ENCODE assay signal across 8 cellular contexts in genomic region chr7:37510043-37510634, GRCh38.
DNase-seq lines count a peak whose midpoint lies in the region; ATAC-seq and TF ChIP-seq lines count a peak whose summit lies in the region.

No MANE protein-coding gene starts in this region.

- no peak overlapping the region for H3K27ac Mint-ChIP-seq in natural killer cell
- no peak overlapping the region for H3K27ac Mint-ChIP-seq in natural killer cell treated with Interleukin-12 subunit alpha and Interleukin-12 subunit beta and Interleukin-15 and Interleukin-18, amount 100 ng/mL, for 72 hours

- H3K9ac ChIP-seq in NT2/D1 (ENCODE audit: insufficient read length, low read depth) = no peak overlapping the region

- H3K4me1 Mint-ChIP-seq in natural killer cell = no peaks in the 10 kb centered on the region
- no peaks in the 10 kb centered on the region for H3K4me1 Mint-ChIP-seq in natural killer cell treated with Interleukin-12 subunit alpha and Interleukin-12 subunit beta and Interleukin-15 and Interleukin-18, amount 100 ng/mL, for 72 hours (ENCODE audit: low read depth in 2 of 2)

- no peaks in the 10 kb centered on the region for H3K36me3 Mint-ChIP-seq in natural killer cell
- no peaks in the 10 kb centered on the region for H3K36me3 Mint-ChIP-seq in natural killer cell treated with Interleukin-12 subunit alpha and Interleukin-12 subunit beta and Interleukin-15 and Interleukin-18, amount 100 ng/mL, for 72 hours

- H3K4me3 Mint-ChIP-seq in natural killer cell = no peak overlapping the region
- H3K4me3 Mint-ChIP-seq in natural killer cell treated with Interleukin-12 subunit alpha and Interleukin-12 subunit beta and Interleukin-15 and Interleukin-18, amount 100 ng/mL, for 72 hours = no peak overlapping the region

- ATAC-seq in natural killer cell = peak; percentile 60 to 71 (median 60)
- ATAC-seq in natural killer cell treated with Interleukin-12 subunit alpha and Interleukin-12 subunit beta and Interleukin-15 and Interleukin-18, amount 100 ng/mL, for 72 hours = no peak
- ATAC-seq in HG03432 (IDR thresholded peaks at IDR 0.05; ENCODE audit: unreplicated experiment) = no peak

- no peaks in the 10 kb centered on the region for H3K36me3 ChIP-seq in NT2/D1 (ENCODE audit: insufficient read depth, insufficient read length, low read length)
- H3K36me3 ChIP-seq in neutrophil = no peaks in the 10 kb centered on the region

- no peak overlapping the region for H3K27ac ChIP-seq in neutrophil

- H3K4me1 ChIP-seq in NT2/D1 (ENCODE audit: insufficient read depth, insufficient read length) = no peaks in the 10 kb centered on the region
- H3K4me1 ChIP-seq in neutrophil (ENCODE audit: control insufficient read depth in 1 of 2, insufficient read depth in 1 of 2, low read depth in 1 of 2, low read length in 1 of 2) = no peaks in the 10 kb centered on the region

- H3K27me3 Mint-ChIP-seq in natural killer cell (ENCODE audit: low read depth in 2 of 2) = peaks cover 8 to 30% of the 10 kb centered on the region in 2 donors
- peaks cover 13 to 18% of the 10 kb centered on the region in 2 donors for H3K27me3 Mint-ChIP-seq in natural killer cell treated with Interleukin-12 subunit alpha and Interleukin-12 subunit beta and Interleukin-15 and Interleukin-18, amount 100 ng/mL, for 72 hours

- peak; percentile 78 for TF ChIP-seq CTCF in natural killer cell (IDR thresholded peaks at IDR 0.05)
- peak; percentile 55 for TF ChIP-seq CTCF in choroid plexus epithelial cell (conservative IDR thresholded peaks at IDR 0.05; ENCODE audit: low read depth, low read length)
- peak; percentile 44 for TF ChIP-seq CTCF in neutrophil (IDR thresholded peaks at IDR 0.05)

- H3K27me3 ChIP-seq in NT2/D1 (ENCODE audit: insufficient read depth, insufficient read length) = no peaks in the 10 kb centered on the region
- H3K27me3 ChIP-seq in neutrophil = no peaks in the 10 kb centered on the region

- DNase-seq in natural killer cell (no peak), NT2/D1 (ENCODE audit: low read depth, low spot score) (peak; percentile 23), choroid plexus epithelial cell (ENCODE audit: low read depth) (peak; percentile 13), HCEC 1CT (no peak), GF-D8 (lab: John Stamatoyannopoulos, UW) (no peak)
- DNase-seq in natural killer cell treated with Interleukin-12 subunit alpha and Interleukin-12 subunit beta and Interleukin-15 and Interleukin-18, amount 100 ng/mL, for 72 hours (ENCODE audit: low spot score) = no peak

- no peaks in the 10 kb centered on the region for H3K9me3 Mint-ChIP-seq in natural killer cell
- no peaks in the 10 kb centered on the region for H3K9me3 Mint-ChIP-seq in natural killer cell treated with Interleukin-12 subunit alpha and Interleukin-12 subunit beta and Interleukin-15 and Interleukin-18, amount 100 ng/mL, for 72 hours

- H3K4me3 ChIP-seq in NT2/D1 (ENCODE audit: insufficient read length, low read depth) = no peak overlapping the region
- no peak overlapping the region for H3K4me3 ChIP-seq in choroid plexus epithelial cell (ENCODE audit: low read depth, low read length)
- no peak overlapping the region for H3K4me3 ChIP-seq in neutrophil (ENCODE audit: low read depth in 1 of 2, low read length in 1 of 2)

- intact Hi-C loops in natural killer cell (cut with micrococcal nuclease) = loop anchor here (5.0 to 10.0 kb wide), 3 partner anchors 275 to 1025 kb away; no protein-coding TSS in a partner anchor

- H3K9me3 ChIP-seq in NT2/D1 (ENCODE audit: insufficient read depth, low read length) = no peaks in the 10 kb centered on the region
- no peaks in the 10 kb centered on the region for H3K9me3 ChIP-seq in neutrophil

Comparison
In these comparisons a context has a peak if more than half of its experiments do, and no peak if none do; other contexts are left out.
1. ATAC-seq: peak in natural killer cell (3 of 3); none in natural killer cell treated with Interleukin-12 subunit alpha and Interleukin-12 subunit beta and Interleukin-15 and Interleukin-18, amount 100 ng/mL, for 72 hours (0 of 2) and HG03432 (single experiment).
2. DNase-seq: peak in NT2/D1 (single experiment) and choroid plexus epithelial cell (single experiment); none in natural killer cell (single experiment), natural killer cell treated with Interleukin-12 subunit alpha and Interleukin-12 subunit beta and Interleukin-15 and Interleukin-18, amount 100 ng/mL, for 72 hours (single experiment), HCEC 1CT (single experiment) and GF-D8 (single experiment).
3. Peak in every context shown above with its lines, with median percentiles within 50 percentile points of each other: CTCF ChIP-seq.